Comparison of ENCODE assay signal across 32 cellular contexts in the genomic region with DNA sequence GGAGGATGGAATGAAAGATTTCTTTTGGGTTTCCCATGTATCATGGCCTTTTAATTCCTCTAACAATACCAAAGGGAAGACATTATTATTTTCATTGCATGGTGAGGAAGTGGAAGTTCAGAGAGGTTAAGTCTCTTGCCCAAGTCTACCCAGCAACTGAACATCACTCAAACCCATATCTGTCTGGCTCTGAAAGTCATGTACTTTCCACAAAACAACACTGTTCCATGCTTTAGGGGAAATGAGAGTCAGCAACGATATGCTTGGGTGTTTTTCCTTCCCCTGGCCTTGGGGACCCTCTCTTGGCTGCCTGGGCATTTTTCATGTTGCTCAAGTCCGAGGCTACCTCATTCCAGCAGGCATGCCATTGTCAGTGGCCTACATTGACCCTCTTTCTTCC.
"Had no signal": no experiment of that assay in that cellular context is flagged by ENCODE, and none has a peak within 500 bp of the region (broad histone marks: within the 10 kb centered on the region; RNA-seq: fewer than 3 reads in every experiment).

No MANE protein-coding gene starts in this region.

- H3K27me3 ChIP-seq: brain microvascular endothelial cell, SJCRH30 had no signal

- ATAC-seq: activated CD8-positive, alpha-beta T cell treated with anti-CD3 and anti-CD28 coated beads for 36 hours; activated T-cell treated with anti-CD3 and anti-CD28 coated beads, Interleukin-2, amount 50 U/mL, for 72 hours; activated T-helper 17 cell treated with anti-CD3 and anti-CD28 coated beads, Interleukin-2, amount 50 U/mL, for 72 hours; Panc1; T-cell; T-helper 17 cell had no signal

- H3K4me1 ChIP-seq: SJCRH30 had no signal

- H3K27ac ChIP-seq: brain microvascular endothelial cell, SJCRH30, SK-N-MC, VCaP had no signal

- H3K36me3 ChIP-seq: brain microvascular endothelial cell, SJCRH30 had no signal

- DNase-seq: activated B cell treated with CpG ODN at 0.5 μM for 24 hours; activated CD4-positive, alpha-beta T cell treated with anti-CD3 and anti-CD28 coated beads for 48 hours; activated CD4-positive, alpha-beta T cell treated with anti-CD3 and anti-CD28 coated beads, Interleukin-2, amount 50 U/mL, for 4 hours; activated CD4-positive, CD25-positive, alpha-beta regulatory T cell treated with anti-CD3 and anti-CD28 coated beads, Interleukin-2, amount 50 U/mL, for 72 hours; activated CD8-positive, alpha-beta T cell treated with anti-CD3 and anti-CD28 coated beads for 36 hours; activated effector memory CD4-positive, alpha-beta T cell treated with anti-CD3 and anti-CD28 coated beads, Interleukin-2, amount 50 U/mL, for 16 hours; activated naive CD4-positive, alpha-beta T cell; activated naive CD4-positive, alpha-beta T cell treated with anti-CD3 and anti-CD28 coated beads, Interleukin-2, amount 50 U/mL, for 16 hours; activated naive CD8-positive, alpha-beta T cell treated with anti-CD3 and anti-CD28 coated beads for 36 hours; activated T-cell treated with anti-CD3 and anti-CD28 coated beads, Interleukin-2, amount 50 U/mL, for 1 hour; activated T-cell treated with anti-CD3 and anti-CD28 coated beads, Interleukin-2, amount 50 U/mL, for 72 hours; amniotic stem cell; aorta; brain microvascular endothelial cell; central memory CD4-positive, alpha-beta T cell; MM.1S; NCI-H1105; NCI-H1417 treated with DMSO at 0.1 percent for 48 hours; NCI-H187 treated with DMSO at 0.1 percent for 48 hours; NCI-H2081; NCI-H2171 treated with DMSO at 0.1 percent for 48 hours; NCI-H2227 treated with DMSO at 0.1 percent for 48 hours; NCI-H446 treated with DMSO at 0.1 percent for 48 hours; NCI-H524; SHP77; SJCRH30; T-cell; T-helper 17 cell had no signal

- H3K9me3 ChIP-seq: SJCRH30 had no signal

- H3K4me3 ChIP-seq: SJCRH30, SK-N-MC had no signal
